ENCODE assay signal across 1 cellular context in the genomic region with DNA sequence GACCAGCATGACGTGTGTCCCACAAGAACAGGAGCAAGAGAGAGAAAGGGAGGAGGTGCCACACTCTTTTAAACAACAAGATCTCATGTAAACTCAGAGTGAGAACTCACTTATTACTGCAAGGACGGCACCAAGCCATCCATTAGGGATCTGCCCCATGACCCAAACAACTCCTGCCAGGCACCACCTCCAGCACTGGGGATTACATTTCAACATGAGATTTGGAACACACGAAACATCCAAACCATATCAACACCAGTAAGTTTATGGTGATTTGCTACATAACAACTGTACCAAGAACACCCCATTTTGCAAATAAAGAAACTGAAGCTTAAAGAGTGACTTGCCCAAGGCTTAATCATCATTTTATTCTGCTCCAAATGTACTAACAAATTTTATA.
TF ChIP-seq lines count a peak whose summit lies in the region.

No MANE protein-coding gene starts in this region.

TF ChIP-seq in HepG2, 621 proteins besides CTCF, POLR2A, EP300 and RAD21:
- no peak for TF ChIP-seq HNF4G (IDR thresholded peaks at IDR 0.05; ENCODE audit: borderline replicate concordance, low read depth, low read length)
- no peak for TF ChIP-seq HNF4G (CRISPR knock-in tag; IDR thresholded peaks at IDR 0.05; ENCODE audit: borderline replicate concordance, low read depth)
- no peak for TF ChIP-seq MBNL3 (CRISPR knock-in tag; conservative IDR thresholded peaks at IDR 0.05)
- TF ChIP-seq POLR2G (IDR thresholded peaks at IDR 0.05; ENCODE audit: low read depth, low read length): no peak
- TF ChIP-seq ZNF251 (CRISPR knock-in tag; IDR thresholded peaks at IDR 0.05): no peak
- no peak for TF ChIP-seq FOSL1 (CRISPR knock-in tag; IDR thresholded peaks at IDR 0.05; ENCODE audit: borderline replicate concordance)
- TF ChIP-seq ZNF607 (CRISPR knock-in tag; IDR thresholded peaks at IDR 0.05; ENCODE audit: borderline replicate concordance): no peak
- TF ChIP-seq SNAPC2 (CRISPR knock-in tag; IDR thresholded peaks at IDR 0.05): no peak
- no peak for TF ChIP-seq ZBTB8A (CRISPR knock-in tag; IDR thresholded peaks at IDR 0.05; ENCODE audit: borderline replicate concordance, low read depth)
- TF ChIP-seq, protein P1, sequence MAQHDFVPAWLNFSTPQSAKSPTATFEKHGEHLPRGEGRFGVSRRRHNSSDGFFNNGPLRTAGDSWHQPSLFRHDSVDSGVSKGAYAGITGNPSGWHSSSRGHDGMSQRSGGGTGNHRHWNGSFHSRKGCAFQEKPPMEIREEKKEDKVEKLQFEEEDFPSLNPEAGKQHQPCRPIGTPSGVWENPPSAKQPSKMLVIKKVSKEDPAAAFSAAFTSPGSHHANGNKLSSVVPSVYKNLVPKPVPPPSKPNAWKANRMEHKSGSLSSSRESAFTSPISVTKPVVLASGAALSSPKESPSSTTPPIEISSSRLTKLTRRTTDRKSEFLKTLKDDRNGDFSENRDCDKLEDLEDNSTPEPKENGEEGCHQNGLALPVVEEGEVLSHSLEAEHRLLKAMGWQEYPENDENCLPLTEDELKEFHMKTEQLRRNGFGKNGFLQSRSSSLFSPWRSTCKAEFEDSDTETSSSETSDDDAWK (CRISPR knock-in tag; IDR thresholded peaks at IDR 0.05): no peak
- TF ChIP-seq SRSF4 (IDR thresholded peaks at IDR 0.05; ENCODE audit: low read depth, low read length, poor library complexity, severe bottlenecking): no peak
- TF ChIP-seq ZNF101 (CRISPR knock-in tag; IDR thresholded peaks at IDR 0.05; ENCODE audit: borderline replicate concordance, low read depth): no peak
- no peak for TF ChIP-seq ZNF577 (CRISPR knock-in tag; IDR thresholded peaks at IDR 0.05; ENCODE audit: borderline replicate concordance, low read depth)
- TF ChIP-seq SMAD3 (CRISPR knock-in tag; IDR thresholded peaks at IDR 0.05): no peak
- TF ChIP-seq ZNF274 (CRISPR knock-in tag; IDR thresholded peaks at IDR 0.05): no peak
- no peak for TF ChIP-seq ELF1 (CRISPR knock-in tag; IDR thresholded peaks at IDR 0.05)
- TF ChIP-seq TOPORS (CRISPR knock-in tag; IDR thresholded peaks at IDR 0.05): no peak
- TF ChIP-seq, protein P2, sequence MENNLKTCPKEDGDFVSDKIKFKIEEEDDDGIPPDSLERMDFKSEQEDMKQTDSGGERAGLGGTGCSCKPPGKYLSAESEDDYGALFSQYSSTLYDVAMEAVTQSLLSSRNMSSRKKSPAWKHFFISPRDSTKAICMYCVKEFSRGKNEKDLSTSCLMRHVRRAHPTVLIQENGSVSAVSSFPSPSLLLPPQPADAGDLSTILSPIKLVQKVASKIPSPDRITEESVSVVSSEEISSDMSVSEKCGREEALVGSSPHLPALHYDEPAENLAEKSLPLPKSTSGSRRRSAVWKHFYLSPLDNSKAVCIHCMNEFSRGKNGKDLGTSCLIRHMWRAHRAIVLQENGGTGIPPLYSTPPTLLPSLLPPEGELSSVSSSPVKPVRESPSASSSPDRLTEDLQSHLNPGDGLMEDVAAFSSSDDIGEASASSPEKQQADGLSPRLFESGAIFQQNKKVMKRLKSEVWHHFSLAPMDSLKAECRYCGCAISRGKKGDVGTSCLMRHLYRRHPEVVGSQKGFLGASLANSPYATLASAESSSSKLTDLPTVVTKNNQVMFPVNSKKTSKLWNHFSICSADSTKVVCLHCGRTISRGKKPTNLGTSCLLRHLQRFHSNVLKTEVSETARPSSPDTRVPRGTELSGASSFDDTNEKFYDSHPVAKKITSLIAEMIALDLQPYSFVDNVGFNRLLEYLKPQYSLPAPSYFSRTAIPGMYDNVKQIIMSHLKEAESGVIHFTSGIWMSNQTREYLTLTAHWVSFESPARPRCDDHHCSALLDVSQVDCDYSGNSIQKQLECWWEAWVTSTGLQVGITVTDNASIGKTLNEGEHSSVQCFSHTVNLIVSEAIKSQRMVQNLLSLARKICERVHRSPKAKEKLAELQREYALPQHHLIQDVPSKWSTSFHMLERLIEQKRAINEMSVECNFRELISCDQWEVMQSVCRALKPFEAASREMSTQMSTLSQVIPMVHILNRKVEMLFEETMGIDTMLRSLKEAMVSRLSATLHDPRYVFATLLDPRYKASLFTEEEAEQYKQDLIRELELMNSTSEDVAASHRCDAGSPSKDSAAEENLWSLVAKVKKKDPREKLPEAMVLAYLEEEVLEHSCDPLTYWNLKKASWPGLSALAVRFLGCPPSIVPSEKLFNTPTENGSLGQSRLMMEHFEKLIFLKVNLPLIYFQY (CRISPR knock-in tag; IDR thresholded peaks at IDR 0.05; ENCODE audit: borderline replicate concordance): no peak
